ENCODE assay signal across 16 cellular contexts in genomic region chr12:80213246-80213645, GRCh38.
DNase-seq lines count a peak whose midpoint lies in the region; ATAC-seq and TF ChIP-seq lines count a peak whose summit lies in the region.
"Had no signal": no experiment of that assay in that cellular context is flagged by ENCODE, and none has a peak within 500 bp of the region (broad histone marks: within the 10 kb centered on the region; RNA-seq: fewer than 3 reads in every experiment).

No MANE protein-coding gene starts in this region.

- ATAC-seq in Right ventricle myocardium inferior = no peak

- H3K4me1 ChIP-seq in cardiac muscle cell (ENCODE audit: low read depth) (peaks cover 61% of the 10 kb centered on the region), endodermal cell (ENCODE audit: control insufficient read depth, insufficient read depth, low read length) (peaks cover 9% of the 10 kb centered on the region), mesodermal cell (ENCODE audit: control insufficient read depth, insufficient read depth, low read length, poor library complexity, severe bottlenecking) (peaks cover 55% of the 10 kb centered on the region)

- H3K36me3 Mint-ChIP-seq in endodermal cell (ENCODE audit: low read depth) (no peaks in the 10 kb centered on the region), CD14-positive monocyte (no peaks in the 10 kb centered on the region)
- H3K36me3 Mint-ChIP-seq: CD8-positive, alpha-beta memory T cell had no signal

- H3K27ac Mint-ChIP-seq in endodermal cell = peak overlapping the region; percentile 79
- no peak overlapping the region for H3K27ac Mint-ChIP-seq in CD14-positive monocyte
- H3K27ac Mint-ChIP-seq: B cell; CD8-positive, alpha-beta memory T cell had no signal

- no peak overlapping the region for H3K4me3 ChIP-seq in cardiac muscle cell
- H3K4me3 ChIP-seq in endodermal cell (ENCODE audit: low read length) = peak overlapping the region; percentile 26
- H3K4me3 ChIP-seq in mesodermal cell (ENCODE audit: extremely low read depth, insufficient read depth, low read length, poor library complexity, severe bottlenecking) = no peak overlapping the region
- no peak overlapping the region for H3K4me3 ChIP-seq in dorsolateral prefrontal cortex

- H3K4me3 Mint-ChIP-seq in endodermal cell = no peak overlapping the region
- no peak overlapping the region for H3K4me3 Mint-ChIP-seq in CD14-positive monocyte
- H3K4me3 Mint-ChIP-seq: B cell; CD8-positive, alpha-beta memory T cell; H9 had no signal

- H3K9me3 ChIP-seq in cardiac muscle cell (ENCODE audit: low read depth) (no peaks in the 10 kb centered on the region), endodermal cell (ENCODE audit: control insufficient read depth, low read length) (no peaks in the 10 kb centered on the region), mesodermal cell (ENCODE audit: control insufficient read depth, low read length) (no peaks in the 10 kb centered on the region)

- DNase-seq in cardiac muscle cell (ENCODE audit: low read depth in 1 of 2, low spot score in 1 of 2) (no peak), Right ventricle myocardium inferior (ENCODE audit: missing footprints) (no peak), endodermal cell (peak; percentile 57), anterior cingulate cortex (lab: John Stamatoyannopoulos, UW) (no peak), dorsolateral prefrontal cortex (no peak), CD14-positive monocyte (ENCODE audit: low spot score) (no peak), DMS53 (lab: John Stamatoyannopoulos, UW) (no peak)
- DNase-seq: 8988T; ACHN; CD8-positive, alpha-beta memory T cell; DMS 273 treated with DMSO at 0.1 percent for 48 hours; DMS79; GOT3; H9 had no signal

- H3K27me3 ChIP-seq in cardiac muscle cell (no peaks in the 10 kb centered on the region), endodermal cell (ENCODE audit: control insufficient read depth, insufficient read depth, low read length, poor library complexity, severe bottlenecking) (no peaks in the 10 kb centered on the region), dorsolateral prefrontal cortex (no peaks in the 10 kb centered on the region)

- intact Hi-C loops in Right ventricle myocardium inferior (cut with DNase I) (no loop called here), dorsolateral prefrontal cortex (cut with DNase I) (no loop called here), CD14-positive monocyte (cut with micrococcal nuclease) (no loop called here)

- no peak for TF ChIP-seq CTCF in cardiac muscle cell (IDR thresholded peaks at IDR 0.05; ENCODE audit: low read depth, low read length)
- no peak for TF ChIP-seq CTCF in endodermal cell (conservative IDR thresholded peaks at IDR 0.05)
- TF ChIP-seq CTCF in dorsolateral prefrontal cortex (IDR thresholded peaks at IDR 0.05 in 54 of 56, conservative IDR thresholded peaks at IDR 0.05 in 2 of 56; ENCODE audit: low read depth in 1 of 56, partially characterized antibody in 56 of 56) = no peak
- no peak for TF ChIP-seq CTCF in CD14-positive monocyte (IDR thresholded peaks at IDR 0.05)

- H3K27ac ChIP-seq in cardiac muscle cell (peak overlapping the region; percentile 82), endodermal cell (ENCODE audit: low read depth, low read length) (no peak overlapping the region), mesodermal cell (ENCODE audit: low read depth, low read length, severe bottlenecking) (peak overlapping the region; percentile 88), dorsolateral prefrontal cortex (no peak overlapping the region)

- H3K9ac ChIP-seq in endodermal cell (ENCODE audit: extremely low read depth, low read length, poor library complexity, severe bottlenecking) = peak overlapping the region; percentile 8

- H3K27me3 Mint-ChIP-seq in endodermal cell (ENCODE audit: insufficient read depth) = no peaks in the 10 kb centered on the region
- peaks cover 0 to 1% (median 0%) of the 10 kb centered on the region in 3 donors for H3K27me3 Mint-ChIP-seq in CD14-positive monocyte (ENCODE audit: low read depth in 3 of 3)

- peaks cover 53% of the 10 kb centered on the region for H3K4me1 Mint-ChIP-seq in endodermal cell
- H3K4me1 Mint-ChIP-seq in CD14-positive monocyte = no peaks in the 10 kb centered on the region
- H3K4me1 Mint-ChIP-seq: B cell; CD8-positive, alpha-beta memory T cell had no signal

- no peaks in the 10 kb centered on the region for H3K9me3 Mint-ChIP-seq in endodermal cell
- peaks cover 0 to 2% (median 0%) of the 10 kb centered on the region in 7 donors for H3K9me3 Mint-ChIP-seq in CD14-positive monocyte
- H3K9me3 Mint-ChIP-seq: CD8-positive, alpha-beta memory T cell; H9 had no signal

- 87 to 100% methylated on average over 2 to 4 of the region's 4 CpGs for WGBS in endodermal cell (ENCODE audit: insufficient coverage in 1 of 2, insufficient read length in 1 of 2), 2 experiments
- WGBS in mesodermal cell (ENCODE audit: insufficient coverage in 2 of 2), 2 experiments = 71 to 74% methylated on average over 1 to 2 of the region's 4 CpGs

- H3K36me3 ChIP-seq in cardiac muscle cell (no peaks in the 10 kb centered on the region), endodermal cell (ENCODE audit: control insufficient read depth, insufficient read depth, low read length) (no peaks in the 10 kb centered on the region), mesodermal cell (ENCODE audit: control insufficient read depth, insufficient read depth, low read length) (no peaks in the 10 kb centered on the region)

Comparison
In these comparisons a context has a peak if more than half of its experiments do, and no peak if none do; other contexts are left out.
1. H3K27ac ChIP-seq: peak in cardiac muscle cell (single experiment) and mesodermal cell (single experiment); none in endodermal cell (single experiment) and dorsolateral prefrontal cortex (0 of 59).